23 cellular contexts compared by ENCODE assay signal in genomic region chr20:62694106-62694505, GRCh38. TPM values are rescaled to one million over a fixed set of nuclear protein-coding genes. Genes with fewer than 3 reads are reported as not detected.
"Had no signal": no experiment of that assay in that cellular context is flagged by ENCODE, and none has a peak within 500 bp of the region (broad histone marks: within the 10 kb centered on the region; RNA-seq: fewer than 3 reads in every experiment).

No MANE protein-coding gene starts in this region.

- ATAC-seq: esophagus mucosa, heart left ventricle, left ventricle myocardium superior had no signal

- H3K9me3 ChIP-seq: heart left ventricle, neutrophil, right atrium auricular region, uterus had no signal

- H3K27me3 ChIP-seq: right atrium auricular region, uterus had no signal

- H3K4me3 ChIP-seq: heart left ventricle, lung, right atrium auricular region, smooth muscle cell, uterus had no signal

- H3K4me3 Mint-ChIP-seq: naive B cell, nephron progenitor cell had no signal

- DNase-seq: effector CD8-positive, alpha-beta T cell; heart left ventricle; hippocampal formation; left colon; left ventricle myocardium superior; mesenchymal stem cell; naive B cell; nephron progenitor cell; posterior cingulate gyrus; stimulated activated CD4-positive, alpha-beta T cell treated with anti-CD3 and anti-CD28 coated beads, Interleukin-2, amount 100 ng/mL, for 48 hours; stimulated activated naive CD4-positive, alpha-beta T cell treated with Interleukin-2 at 50 U/mL for 16 hours; trophoblast cell; uterus had no signal

- H3K4me1 ChIP-seq: heart left ventricle, right atrium auricular region, uterus had no signal

- H3K27ac Mint-ChIP-seq: naive B cell, nephron progenitor cell had no signal

- H3K4me2 ChIP-seq: smooth muscle cell had no signal

- H3K9me3 Mint-ChIP-seq: naive B cell, nephron progenitor cell had no signal

- H3K36me3 ChIP-seq: heart left ventricle, neutrophil, right atrium auricular region, uterus had no signal

- H3K36me3 Mint-ChIP-seq: naive B cell had no signal

- FAIRE-seq: colon, endometrium, frontal cortex had no signal

- H3K27ac ChIP-seq: heart left ventricle, neutrophil, right atrium auricular region, uterus had no signal

RNA-seq across cellular contexts. Expression of gene NTSR1, which starts 14.5 kb away (rescaled TPM):
- total RNA-seq: esophagus mucosa, left ventricle myocardium superior, osteoblast, uterus had no signal
- polyA plus RNA-seq: smooth muscle cell had no signal

RNA-seq across cellular contexts. Expression of gene SLCO4A1, which starts 51.8 kb away (rescaled TPM):
- polyA plus RNA-seq: fibroblast of lung had no signal
